Comparison of ENCODE assay signal across 1 cellular context in genomic region chrX:47190445-47191269, GRCh38.
TF ChIP-seq lines count a peak whose summit lies in the region.

No MANE protein-coding gene starts in this region.

TF ChIP-seq in H1, 55 proteins besides CTCF, POLR2A, EP300 and RAD21:
- no peak for TF ChIP-seq SRF (IDR thresholded peaks at IDR 0.05; ENCODE audit: low read depth, low read length)
- no peak for TF ChIP-seq E2F6 (IDR thresholded peaks at IDR 0.05)
- TF ChIP-seq, protein P1, sequence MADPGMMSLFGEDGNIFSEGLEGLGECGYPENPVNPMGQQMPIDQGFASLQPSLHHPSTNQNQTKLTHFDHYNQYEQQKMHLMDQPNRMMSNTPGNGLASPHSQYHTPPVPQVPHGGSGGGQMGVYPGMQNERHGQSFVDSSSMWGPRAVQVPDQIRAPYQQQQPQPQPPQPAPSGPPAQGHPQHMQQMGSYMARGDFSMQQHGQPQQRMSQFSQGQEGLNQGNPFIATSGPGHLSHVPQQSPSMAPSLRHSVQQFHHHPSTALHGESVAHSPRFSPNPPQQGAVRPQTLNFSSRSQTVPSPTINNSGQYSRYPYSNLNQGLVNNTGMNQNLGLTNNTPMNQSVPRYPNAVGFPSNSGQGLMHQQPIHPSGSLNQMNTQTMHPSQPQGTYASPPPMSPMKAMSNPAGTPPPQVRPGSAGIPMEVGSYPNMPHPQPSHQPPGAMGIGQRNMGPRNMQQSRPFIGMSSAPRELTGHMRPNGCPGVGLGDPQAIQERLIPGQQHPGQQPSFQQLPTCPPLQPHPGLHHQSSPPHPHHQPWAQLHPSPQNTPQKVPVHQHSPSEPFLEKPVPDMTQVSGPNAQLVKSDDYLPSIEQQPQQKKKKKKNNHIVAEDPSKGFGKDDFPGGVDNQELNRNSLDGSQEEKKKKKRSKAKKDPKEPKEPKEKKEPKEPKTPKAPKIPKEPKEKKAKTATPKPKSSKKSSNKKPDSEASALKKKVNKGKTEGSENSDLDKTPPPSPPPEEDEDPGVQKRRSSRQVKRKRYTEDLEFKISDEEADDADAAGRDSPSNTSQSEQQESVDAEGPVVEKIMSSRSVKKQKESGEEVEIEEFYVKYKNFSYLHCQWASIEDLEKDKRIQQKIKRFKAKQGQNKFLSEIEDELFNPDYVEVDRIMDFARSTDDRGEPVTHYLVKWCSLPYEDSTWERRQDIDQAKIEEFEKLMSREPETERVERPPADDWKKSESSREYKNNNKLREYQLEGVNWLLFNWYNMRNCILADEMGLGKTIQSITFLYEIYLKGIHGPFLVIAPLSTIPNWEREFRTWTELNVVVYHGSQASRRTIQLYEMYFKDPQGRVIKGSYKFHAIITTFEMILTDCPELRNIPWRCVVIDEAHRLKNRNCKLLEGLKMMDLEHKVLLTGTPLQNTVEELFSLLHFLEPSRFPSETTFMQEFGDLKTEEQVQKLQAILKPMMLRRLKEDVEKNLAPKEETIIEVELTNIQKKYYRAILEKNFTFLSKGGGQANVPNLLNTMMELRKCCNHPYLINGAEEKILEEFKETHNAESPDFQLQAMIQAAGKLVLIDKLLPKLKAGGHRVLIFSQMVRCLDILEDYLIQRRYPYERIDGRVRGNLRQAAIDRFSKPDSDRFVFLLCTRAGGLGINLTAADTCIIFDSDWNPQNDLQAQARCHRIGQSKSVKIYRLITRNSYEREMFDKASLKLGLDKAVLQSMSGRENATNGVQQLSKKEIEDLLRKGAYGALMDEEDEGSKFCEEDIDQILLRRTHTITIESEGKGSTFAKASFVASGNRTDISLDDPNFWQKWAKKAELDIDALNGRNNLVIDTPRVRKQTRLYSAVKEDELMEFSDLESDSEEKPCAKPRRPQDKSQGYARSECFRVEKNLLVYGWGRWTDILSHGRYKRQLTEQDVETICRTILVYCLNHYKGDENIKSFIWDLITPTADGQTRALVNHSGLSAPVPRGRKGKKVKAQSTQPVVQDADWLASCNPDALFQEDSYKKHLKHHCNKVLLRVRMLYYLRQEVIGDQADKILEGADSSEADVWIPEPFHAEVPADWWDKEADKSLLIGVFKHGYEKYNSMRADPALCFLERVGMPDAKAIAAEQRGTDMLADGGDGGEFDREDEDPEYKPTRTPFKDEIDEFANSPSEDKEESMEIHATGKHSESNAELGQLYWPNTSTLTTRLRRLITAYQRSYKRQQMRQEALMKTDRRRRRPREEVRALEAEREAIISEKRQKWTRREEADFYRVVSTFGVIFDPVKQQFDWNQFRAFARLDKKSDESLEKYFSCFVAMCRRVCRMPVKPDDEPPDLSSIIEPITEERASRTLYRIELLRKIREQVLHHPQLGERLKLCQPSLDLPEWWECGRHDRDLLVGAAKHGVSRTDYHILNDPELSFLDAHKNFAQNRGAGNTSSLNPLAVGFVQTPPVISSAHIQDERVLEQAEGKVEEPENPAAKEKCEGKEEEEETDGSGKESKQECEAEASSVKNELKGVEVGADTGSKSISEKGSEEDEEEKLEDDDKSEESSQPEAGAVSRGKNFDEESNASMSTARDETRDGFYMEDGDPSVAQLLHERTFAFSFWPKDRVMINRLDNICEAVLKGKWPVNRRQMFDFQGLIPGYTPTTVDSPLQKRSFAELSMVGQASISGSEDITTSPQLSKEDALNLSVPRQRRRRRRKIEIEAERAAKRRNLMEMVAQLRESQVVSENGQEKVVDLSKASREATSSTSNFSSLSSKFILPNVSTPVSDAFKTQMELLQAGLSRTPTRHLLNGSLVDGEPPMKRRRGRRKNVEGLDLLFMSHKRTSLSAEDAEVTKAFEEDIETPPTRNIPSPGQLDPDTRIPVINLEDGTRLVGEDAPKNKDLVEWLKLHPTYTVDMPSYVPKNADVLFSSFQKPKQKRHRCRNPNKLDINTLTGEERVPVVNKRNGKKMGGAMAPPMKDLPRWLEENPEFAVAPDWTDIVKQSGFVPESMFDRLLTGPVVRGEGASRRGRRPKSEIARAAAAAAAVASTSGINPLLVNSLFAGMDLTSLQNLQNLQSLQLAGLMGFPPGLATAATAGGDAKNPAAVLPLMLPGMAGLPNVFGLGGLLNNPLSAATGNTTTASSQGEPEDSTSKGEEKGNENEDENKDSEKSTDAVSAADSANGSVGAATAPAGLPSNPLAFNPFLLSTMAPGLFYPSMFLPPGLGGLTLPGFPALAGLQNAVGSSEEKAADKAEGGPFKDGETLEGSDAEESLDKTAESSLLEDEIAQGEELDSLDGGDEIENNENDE (IDR thresholded peaks at IDR 0.05; ENCODE audit: insufficient replicate concordance, low read length), result no peak
- TF ChIP-seq TCF12 (IDR thresholded peaks at IDR 0.05; ENCODE audit: low read depth, low read length), result no peak
- TF ChIP-seq USF2 (IDR thresholded peaks at IDR 0.05; ENCODE audit: low read length), result no peak
- TF ChIP-seq JUND (IDR thresholded peaks at IDR 0.05; ENCODE audit: low read length), result peak; percentile 93
- no peak for TF ChIP-seq ZNF274 (IDR thresholded peaks at IDR 0.05; ENCODE audit: borderline replicate concordance, extremely low read depth, low read length)
- no peak for TF ChIP-seq MAFK (IDR thresholded peaks at IDR 0.05; ENCODE audit: low read depth, low read length)
- 0 out of 2 replicates have a peak, but pooled peaks have one; percentile 31 for TF ChIP-seq SP1 (IDR thresholded peaks at IDR 0.05; ENCODE audit: low read depth, low read length)
- TF ChIP-seq CTBP2 (IDR thresholded peaks at IDR 0.05; ENCODE audit: borderline replicate concordance, insufficient read depth, insufficient read length, low read length), result no peak
- TF ChIP-seq KDM1A (IDR thresholded peaks at IDR 0.05; ENCODE audit: borderline replicate concordance, low read length), result peak; percentile 22; the same call in 1 of the 2 replicates
- TF ChIP-seq GABPA (IDR thresholded peaks at IDR 0.05; ENCODE audit: borderline replicate concordance, insufficient read depth, low read length), result no peak
- TF ChIP-seq SIN3A (conservative IDR thresholded peaks at IDR 0.05 in 1 of 2, IDR thresholded peaks at IDR 0.05 in 1 of 2; ENCODE audit: low read depth in 1 of 2, low read length in 2 of 2), result peak in 1 of 2 experiments; percentile 75; a peak in 1 of 4 replicates
- TF ChIP-seq RNF2 (IDR thresholded peaks at IDR 0.05; ENCODE audit: borderline replicate concordance, low read depth, low read length, missing control alignments, poor library complexity, severe bottlenecking), result no peak
- no peak for TF ChIP-seq JUN (IDR thresholded peaks at IDR 0.05; ENCODE audit: low read depth, low read length)
- TF ChIP-seq BACH1 (IDR thresholded peaks at IDR 0.05; ENCODE audit: low read length), result no peak
- no peak for TF ChIP-seq HDAC6 (IDR thresholded peaks at IDR 0.05; ENCODE audit: low read depth, low read length)
- peak; percentile 95 for TF ChIP-seq CHD1 (IDR thresholded peaks at IDR 0.05; ENCODE audit: low read depth, low read length)
- peak; percentile 89 for TF ChIP-seq TAF1 (IDR thresholded peaks at IDR 0.05; ENCODE audit: low read depth, low read length)
- TF ChIP-seq, protein P2, sequence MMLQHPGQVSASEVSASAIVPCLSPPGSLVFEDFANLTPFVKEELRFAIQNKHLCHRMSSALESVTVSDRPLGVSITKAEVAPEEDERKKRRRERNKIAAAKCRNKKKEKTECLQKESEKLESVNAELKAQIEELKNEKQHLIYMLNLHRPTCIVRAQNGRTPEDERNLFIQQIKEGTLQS (IDR thresholded peaks at IDR 0.05; ENCODE audit: insufficient read depth, low read depth, low read length), result no peak
- no peak for TF ChIP-seq RFX5 (IDR thresholded peaks at IDR 0.05; ENCODE audit: borderline replicate concordance, low read depth, low read length)
- no peak for TF ChIP-seq RBBP5 (IDR thresholded peaks at IDR 0.05; ENCODE audit: borderline replicate concordance, low read depth, low read length)
- no peak for TF ChIP-seq GTF2F1 (IDR thresholded peaks at IDR 0.05; ENCODE audit: borderline replicate concordance, low read depth, low read length)
- TF ChIP-seq POLR2AphosphoS5 (IDR thresholded peaks at IDR 0.05; ENCODE audit: low read depth, low read length), result peak; percentile 54
- TF ChIP-seq, protein P3, sequence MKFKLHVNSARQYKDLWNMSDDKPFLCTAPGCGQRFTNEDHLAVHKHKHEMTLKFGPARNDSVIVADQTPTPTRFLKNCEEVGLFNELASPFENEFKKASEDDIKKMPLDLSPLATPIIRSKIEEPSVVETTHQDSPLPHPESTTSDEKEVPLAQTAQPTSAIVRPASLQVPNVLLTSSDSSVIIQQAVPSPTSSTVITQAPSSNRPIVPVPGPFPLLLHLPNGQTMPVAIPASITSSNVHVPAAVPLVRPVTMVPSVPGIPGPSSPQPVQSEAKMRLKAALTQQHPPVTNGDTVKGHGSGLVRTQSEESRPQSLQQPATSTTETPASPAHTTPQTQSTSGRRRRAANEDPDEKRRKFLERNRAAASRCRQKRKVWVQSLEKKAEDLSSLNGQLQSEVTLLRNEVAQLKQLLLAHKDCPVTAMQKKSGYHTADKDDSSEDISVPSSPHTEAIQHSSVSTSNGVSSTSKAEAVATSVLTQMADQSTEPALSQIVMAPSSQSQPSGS (IDR thresholded peaks at IDR 0.05; ENCODE audit: low read length), result no peak
- TF ChIP-seq POU5F1 (IDR thresholded peaks at IDR 0.05; ENCODE audit: low read depth, low read length), result no peak
- TF ChIP-seq TEAD4 (IDR thresholded peaks at IDR 0.05; ENCODE audit: low read depth, low read length), result peak; percentile 14; the same call in 1 of the 2 replicates
- no peak for TF ChIP-seq HDAC2 (IDR thresholded peaks at IDR 0.05; ENCODE audit: borderline replicate concordance in 1 of 2, low read depth in 2 of 2, low read length in 2 of 2)
- 0 out of 2 replicates have a peak, but pooled peaks have one; percentile 42 for TF ChIP-seq YY1 (IDR thresholded peaks at IDR 0.05; ENCODE audit: low read depth, low read length)
- no peak for TF ChIP-seq SIRT6 (IDR thresholded peaks at IDR 0.05; ENCODE audit: low read length)
- TF ChIP-seq KDM4A (IDR thresholded peaks at IDR 0.05; ENCODE audit: low read depth, low read length, severe bottlenecking), result peak; percentile 47
- TF ChIP-seq PHF8 (conservative IDR thresholded peaks at IDR 0.05; ENCODE audit: low read depth, low read length), result no peak
- TF ChIP-seq MAX (IDR thresholded peaks at IDR 0.05), result peak; percentile 94
- no peak for TF ChIP-seq EZH2 (IDR thresholded peaks at IDR 0.05; ENCODE audit: low read depth, low read length, severe bottlenecking)
- peak; percentile 63 for TF ChIP-seq CREB1 (IDR thresholded peaks at IDR 0.05)
- no peak for TF ChIP-seq BRCA1 (IDR thresholded peaks at IDR 0.05; ENCODE audit: low read depth, low read length)
- TF ChIP-seq SUZ12 (IDR thresholded peaks at IDR 0.05; ENCODE audit: low read length), result no peak
- TF ChIP-seq TAF7 (optimal IDR thresholded peaks at IDR 0.05; ENCODE audit: borderline replicate concordance, low read depth, low read length), result no peak
- no peak for TF ChIP-seq CBX5 (IDR thresholded peaks at IDR 0.05; ENCODE audit: low read depth, low read length)
- no peak for TF ChIP-seq NRF1 (IDR thresholded peaks at IDR 0.05; ENCODE audit: low read depth, low read length)
- TF ChIP-seq NANOG (IDR thresholded peaks at IDR 0.05; ENCODE audit: insufficient read depth, low read depth, low read length, poor library complexity, severe bottlenecking), result no peak
- TF ChIP-seq EGR1 (IDR thresholded peaks at IDR 0.05; ENCODE audit: borderline replicate concordance, low read depth, low read length), result no peak
- TF ChIP-seq KDM5A (IDR thresholded peaks at IDR 0.05; ENCODE audit: low read length), result no peak
- peak; percentile 68 for TF ChIP-seq TBP (IDR thresholded peaks at IDR 0.05; ENCODE audit: low read depth, low read length)
- TF ChIP-seq SAP30 (IDR thresholded peaks at IDR 0.05; ENCODE audit: insufficient read depth, insufficient replicate concordance, low read length), result peak; percentile 29
- no peak for TF ChIP-seq RXRA (IDR thresholded peaks at IDR 0.05; ENCODE audit: insufficient read depth, low read depth, low read length)
- TF ChIP-seq SIX5 (IDR thresholded peaks at IDR 0.05; ENCODE audit: low read depth, low read length), result peak; percentile 94
- TF ChIP-seq CBX8 (IDR thresholded peaks at IDR 0.05; ENCODE audit: borderline replicate concordance, low read depth, low read length), result no peak
- no peak for TF ChIP-seq CHD2 (IDR thresholded peaks at IDR 0.05; ENCODE audit: low read length)
- TF ChIP-seq FOSL1 (IDR thresholded peaks at IDR 0.05; ENCODE audit: insufficient read depth, low read depth, low read length), result no peak
- no peak for TF ChIP-seq SP4 (IDR thresholded peaks at IDR 0.05; ENCODE audit: low read length)
- TF ChIP-seq BCL11A (IDR thresholded peaks at IDR 0.05; ENCODE audit: low read depth in 2 of 2, low read length in 2 of 2), result no peak
- TF ChIP-seq CEBPB (IDR thresholded peaks at IDR 0.05; ENCODE audit: low read depth, low read length), result no peak
- TF ChIP-seq SP2 (IDR thresholded peaks at IDR 0.05; ENCODE audit: low read length), result no peak
- no peak for TF ChIP-seq ASH2L (IDR thresholded peaks at IDR 0.05; ENCODE audit: low read length)
